Comparison of ENCODE assay signal across 26 cellular contexts in genomic region chr11:57390535-57390934, GRCh38. TPM values are rescaled to one million over a fixed set of nuclear protein-coding genes. Genes with fewer than 3 reads are reported as not detected.
A peak's percentile ranks its signal among the peaks of the same experiment; 100 is the strongest.
DNase-seq lines count a peak whose midpoint lies in the region; ATAC-seq, FAIRE-seq and TF ChIP-seq lines count a peak whose summit lies in the region.
"Had no signal": no experiment of that assay in that cellular context is flagged by ENCODE, and none has a peak within 500 bp of the region (broad histone marks: within the 10 kb centered on the region; RNA-seq: fewer than 3 reads in every experiment).

Gene PRG2 (minus strand): TSS chr11:57390650. CDS start chr11:57389944, 706 bp downstream.

- intact Hi-C loops in endothelial cell of umbilical vein (cut with micrococcal nuclease), result no loop called here
- intact Hi-C loops in head of caudate nucleus (cut with DNase I), result no loop called here

- H3K27me3 Mint-ChIP-seq in activated T-cell treated with anti-CD3 and anti-CD28 coated beads, Interleukin-2, amount 50 U/mL, for 72 hours (ENCODE audit: low read depth), result peaks cover 7% of the 10 kb centered on the region
- H3K27me3 Mint-ChIP-seq: CD4-positive, alpha-beta T cell had no signal

- no peak for TF ChIP-seq POLR2A in endothelial cell of umbilical vein (IDR thresholded peaks at IDR 0.05; ENCODE audit: low read depth, low read length)

- no peaks in the 10 kb centered on the region for H3K9me1 ChIP-seq in endothelial cell of umbilical vein (replicated peaks; ENCODE audit: control insufficient read depth, extremely low read depth, insufficient read depth, low read length)

- H3K27ac ChIP-seq in endothelial cell of umbilical vein (ENCODE audit: insufficient read depth, low read depth, low read length) (no peak within 1 kb of the TSS), brain microvascular endothelial cell (no peak within 1 kb of the TSS)
- H3K27ac ChIP-seq: 22Rv1, BLaER1 had no signal

- no peaks in the 10 kb centered on the region for H4K20me1 ChIP-seq in endothelial cell of umbilical vein (replicated peaks; ENCODE audit: control insufficient read depth, extremely low read depth, insufficient read depth, low read length)
- H4K20me1 ChIP-seq: BLaER1 had no signal

- no peak within 1 kb of the TSS for H3K4me2 ChIP-seq in endothelial cell of umbilical vein (ENCODE audit: insufficient read depth, low read length)
- H3K4me2 ChIP-seq: BLaER1, GM23338 had no signal

- no peak within 1 kb of the TSS for H3K4me3 Mint-ChIP-seq in activated T-cell treated with anti-CD3 and anti-CD28 coated beads, Interleukin-2, amount 50 U/mL, for 72 hours
- H3K4me3 Mint-ChIP-seq: CD4-positive, alpha-beta T cell; GM23338 had no signal

- no peak within 1 kb of the TSS for H3K9ac ChIP-seq in endothelial cell of umbilical vein (replicated peaks; ENCODE audit: extremely low read depth, insufficient read depth, low read length)
- H3K9ac ChIP-seq: BLaER1 had no signal

- no peak for FAIRE-seq in endothelial cell of umbilical vein (lab: Jason Lieb, UNC)
- FAIRE-seq: GM12892 had no signal

- H3K4me1 Mint-ChIP-seq in activated T-cell treated with anti-CD3 and anti-CD28 coated beads, Interleukin-2, amount 50 U/mL, for 72 hours (ENCODE audit: low read depth), result no peaks in the 10 kb centered on the region
- H3K4me1 Mint-ChIP-seq: GM23338 had no signal

- H3K27me3 ChIP-seq in endothelial cell of umbilical vein (ENCODE audit: control insufficient read depth in 2 of 2, insufficient read depth in 2 of 2, low read length in 2 of 2) (peaks cover 5% of the 10 kb centered on the region in 2 experiments), brain microvascular endothelial cell (replicated peaks) (peaks cover 5% of the 10 kb centered on the region)
- H3K27me3 ChIP-seq: BLaER1 had no signal

- POLR2A ChIA-PET in endothelial cell of umbilical vein (lab: Charles Lee), result no interaction called here

- no peaks in the 10 kb centered on the region for H3K36me3 Mint-ChIP-seq in activated T-cell treated with anti-CD3 and anti-CD28 coated beads, Interleukin-2, amount 50 U/mL, for 72 hours (ENCODE audit: insufficient read depth in 2 of 2)

- H2AFZ ChIP-seq in endothelial cell of umbilical vein (ENCODE audit: low read depth, low read length), result no peak within 1 kb of the TSS
- H2AFZ ChIP-seq: GM23338 had no signal

- H3K36me3 ChIP-seq in endothelial cell of umbilical vein (ENCODE audit: control insufficient read depth in 2 of 2, extremely low read depth in 1 of 2, insufficient read depth in 2 of 2, low read length in 2 of 2), result no peaks in the 10 kb centered on the region
- no peaks in the 10 kb centered on the region for H3K36me3 ChIP-seq in brain microvascular endothelial cell (replicated peaks)
- H3K36me3 ChIP-seq: HAP-1 had no signal

- DNase-seq in activated T-cell treated with anti-CD3 and anti-CD28 coated beads, Interleukin-2, amount 50 U/mL, for 72 hours, result no peak
- DNase-seq in activated T-cell treated with anti-CD3 and anti-CD28 coated beads for 4 hours (no peak), SK-N-DZ (ENCODE audit: low spot score) (peak; percentile 92), endothelial cell of umbilical vein (ENCODE audit: low read depth, low spot score) (no peak), head of caudate nucleus (no peak), NCI-H2029 treated with DMSO at 0.1 percent for 48 hours (lab: John Stamatoyannopoulos, UW) (no peak), NCI-H345 (lab: John Stamatoyannopoulos, UW) (no peak), brain microvascular endothelial cell (no peak)
- DNase-seq: ACHN; CD4-positive, alpha-beta T cell; IMR-90; Karpas-422; NCI-H1092; NCI-H1436; NCI-H187 treated with DMSO at 0.1 percent for 48 hours; NCI-H510A; NK-92 treated with Interleukin-12 subunit alpha and Interleukin-12 subunit beta, amount 100 ng/mL, for 24 hours; SIG-M5 had no signal

- H3K4me3 ChIP-seq in endothelial cell of umbilical vein (replicated peaks in 1 of 3; ENCODE audit: insufficient read depth in 1 of 3, low read depth in 1 of 3, low read length in 3 of 3) (no peak within 1 kb of the TSS), brain microvascular endothelial cell (ENCODE audit: low read depth, low read length) (no peak within 1 kb of the TSS)
- H3K4me3 ChIP-seq: BLaER1, GM23338, HAP-1 had no signal

- ATAC-seq in activated T-cell treated with anti-CD3 and anti-CD28 coated beads, Interleukin-2, amount 50 U/mL, for 72 hours (replicated peaks in 1 of 2), result no peak
- ATAC-seq: GM23338, Panc1, SK-N-SH treated with all-trans-retinoic acid at 6 μM for 48 hours had no signal

- CTCF ChIA-PET in endothelial cell of umbilical vein (lab: Charles Lee), result no interaction called here

- TF ChIP-seq CTCF in endothelial cell of umbilical vein (IDR thresholded peaks at IDR 0.05; ENCODE audit: extremely low read depth in 1 of 2, insufficient read depth in 1 of 2, low read depth in 1 of 2, low read length in 2 of 2) (no peak), brain microvascular endothelial cell (IDR thresholded peaks at IDR 0.05; ENCODE audit: low read depth, low read length, missing control alignments) (no peak)

- no TSS peak for BruUV-seq in endothelial cell of umbilical vein (replicated peaks; lab: Mats Ljungman, UMichigan)

- H3K9me3 ChIP-seq in endothelial cell of umbilical vein (replicated peaks; ENCODE audit: control insufficient read depth, insufficient read depth, low read length), result no peaks in the 10 kb centered on the region
- H3K9me3 ChIP-seq: BLaER1, HAP-1 had no signal

- in situ Hi-C loops in brain microvascular endothelial cell (cut with HindIII; ENCODE audit: low pct_ligation_motif_present, low sequenced_read_pairs), result no loop called here

- no peaks in the 10 kb centered on the region for H3K4me1 ChIP-seq in endothelial cell of umbilical vein (ENCODE audit: control insufficient read depth, extremely low read depth, insufficient read depth, low read length)
- H3K4me1 ChIP-seq: BLaER1, HAP-1 had no signal

- dilution Hi-C loops in endothelial cell of umbilical vein (cut with MboI; ENCODE audit: extremely low pct_ligation_motif_present, low sequenced_read_pairs), result no loop called here

- peak within 1 kb of the TSS; percentile 36 for H3K27ac Mint-ChIP-seq in activated T-cell treated with anti-CD3 and anti-CD28 coated beads, Interleukin-2, amount 50 U/mL, for 72 hours
- H3K27ac Mint-ChIP-seq: CD4-positive, alpha-beta T cell; GM23338 had no signal

- no peaks in the 10 kb centered on the region for H3K79me2 ChIP-seq in endothelial cell of umbilical vein (ENCODE audit: control insufficient read depth, insufficient read depth, low read length)

- H3K9me3 Mint-ChIP-seq in activated T-cell treated with anti-CD3 and anti-CD28 coated beads, Interleukin-2, amount 50 U/mL, for 72 hours, result no peaks in the 10 kb centered on the region
- H3K9me3 Mint-ChIP-seq: CD4-positive, alpha-beta T cell; GM23338 had no signal

TF ChIP-seq in endothelial cell of umbilical vein, 7 proteins besides CTCF, POLR2A, EP300 and RAD21:
- TF ChIP-seq FOS (IDR thresholded peaks at IDR 0.05; ENCODE audit: borderline replicate concordance, insufficient read depth, low read length), result no peak
- TF ChIP-seq GATA2 (IDR thresholded peaks at IDR 0.05; ENCODE audit: insufficient read depth, insufficient read length, low read depth, low read length), result peak; percentile 20

RNA-seq across cellular contexts. Expression of gene PRG2, which starts in this region (rescaled TPM):
- total RNA-seq in activated T-cell treated with anti-CD3 and anti-CD28 coated beads, Interleukin-2, amount 50 U/mL, for 72 hours, result 1 to 10 TPM; 3.9 to 5.2 TPM
- polyA plus RNA-seq in SK-N-DZ (2014; cell fraction: cytosol; rRNA removed), result 1.4 and 1.9 TPM in 2 replicates
- 0.57 and 1.5 TPM in 2 replicates for polyA plus RNA-seq in SK-N-DZ (2014; cell fraction: nucleus; rRNA removed)
- total RNA-seq in endothelial cell of umbilical vein, result 0.42 and 0.55 TPM in 2 replicates
- 0.08 and 0.48 TPM in 2 replicates for polyA plus RNA-seq in endothelial cell of umbilical vein
- not detected in 2 replicates for polyA plus RNA-seq in endothelial cell of umbilical vein (2011; cell fraction: cytosol; rRNA removed)
- polyA plus RNA-seq in endothelial cell of umbilical vein (2011; cell fraction: nucleus; rRNA removed), result 0.50 and 1.2 TPM in 2 replicates
- not detected in 2 replicates for polyA plus RNA-seq in endothelial cell of umbilical vein (2012)
- 0.42 and 0.63 TPM in 2 replicates for polyA minus RNA-seq in endothelial cell of umbilical vein
- polyA minus RNA-seq in endothelial cell of umbilical vein (2011; cell fraction: cytosol; rRNA and poly(A)+ RNA removed), result not detected
- not detected in 2 replicates for polyA minus RNA-seq in endothelial cell of umbilical vein (2011; cell fraction: nucleus; rRNA and poly(A)+ RNA removed)
- total RNA-seq: G401, GM23338, IMR-90 had no signal
- polyA plus RNA-seq: GM23338, IMR-90 had no signal
